8 cellular contexts compared by ENCODE assay signal in genomic region chr18:22170421-22171262, GRCh38. TPM values are rescaled to one million over a fixed set of nuclear protein-coding genes. Genes with fewer than 3 reads are reported as not detected.
A peak's percentile ranks its signal among the peaks of the same experiment; 100 is the strongest.
DNase-seq lines count a peak whose midpoint lies in the region; ATAC-seq lines count a peak whose summit lies in the region.

No MANE protein-coding gene starts in this region.

- H3K27me3 ChIP-seq in duodenal mucosa (ENCODE audit: control insufficient read depth in 1 of 2, insufficient read depth in 2 of 2, low read length in 2 of 2) (peaks cover 18 to 19% of the 10 kb centered on the region in 2 donors), aorta (ENCODE audit: control insufficient read depth in 1 of 2, insufficient read depth in 2 of 2, low read length in 1 of 2) (no peaks in the 10 kb centered on the region)

- intact Hi-C loops in aorta (cut with DNase I): loop anchor here (5.0 kb wide), 3 partner anchors 177 to 542 kb away; no protein-coding TSS in a partner anchor

- DNase-seq in DMS 273 (lab: John Stamatoyannopoulos, UW; ENCODE audit: unreplicated experiment) (peak; percentile 62), DMS 273 treated with DMSO at 0.1 percent for 48 hours (lab: John Stamatoyannopoulos, UW) (no peak), RKO (ENCODE audit: low spot score) (peak; percentile 69), aorta (peak; percentile 77 to 83), NCI-H510A treated with DMSO at 0.1 percent for 48 hours (lab: John Stamatoyannopoulos, UW) (no peak)

- H3K9me3 ChIP-seq in duodenal mucosa (ENCODE audit: control insufficient read depth in 1 of 2, low read length in 2 of 2) (no peaks in the 10 kb centered on the region), mesodermal cell (ENCODE audit: control insufficient read depth, low read length) (no peaks in the 10 kb centered on the region), aorta (ENCODE audit: control insufficient read depth, low read length) (no peaks in the 10 kb centered on the region)

- H3K27ac ChIP-seq in duodenal mucosa (ENCODE audit: low read depth, low read length) (peak overlapping the region; percentile 90), mesodermal cell (ENCODE audit: low read depth, low read length, severe bottlenecking) (peak overlapping the region; percentile 77), aorta (ENCODE audit: low read depth in 1 of 2, low read length in 2 of 2) (peak overlapping the region; percentile 64 to 87)

- H3K4me1 ChIP-seq in duodenal mucosa (ENCODE audit: control insufficient read depth in 1 of 2, insufficient read depth in 2 of 2, low read length in 2 of 2) (no peaks in the 10 kb centered on the region), mesodermal cell (ENCODE audit: control insufficient read depth, insufficient read depth, low read length, poor library complexity, severe bottlenecking) (peaks cover 8% of the 10 kb centered on the region), aorta (ENCODE audit: control insufficient read depth in 1 of 2, insufficient read depth in 2 of 2, low read length in 2 of 2) (no peaks in the 10 kb centered on the region)

- peaks cover 8 to 9% of the 10 kb centered on the region in 2 donors for H3K36me3 ChIP-seq in duodenal mucosa (ENCODE audit: control insufficient read depth in 1 of 2, insufficient read depth in 2 of 2, low read length in 2 of 2)
- H3K36me3 ChIP-seq in mesodermal cell (ENCODE audit: control insufficient read depth, insufficient read depth, low read length): peaks cover 21% of the 10 kb centered on the region
- peaks cover 7 to 9% of the 10 kb centered on the region in 2 donors for H3K36me3 ChIP-seq in aorta (ENCODE audit: control insufficient read depth in 1 of 2, insufficient read depth in 2 of 2, low read length in 1 of 2)

- WGBS in mesodermal cell (ENCODE audit: insufficient coverage in 2 of 2), 2 experiments: 0 to 1% methylated on average over 36 to 39 of the region's 66 CpGs
- 0% methylated on average over 66 of the region's 66 CpGs for WGBS in aorta, 2 donors

- H3K9ac ChIP-seq in duodenal mucosa (ENCODE audit: low read depth in 1 of 2, low read length in 2 of 2): peak overlapping the region; percentile 90 to 91

- ATAC-seq in aorta (ENCODE audit: low FRiP score) (no peak), GM18861 (IDR thresholded peaks at IDR 0.05; ENCODE audit: unreplicated experiment) (no peak)

- peak overlapping the region; percentile 85 to 89 for H3K4me3 ChIP-seq in duodenal mucosa (ENCODE audit: low read depth in 1 of 2, low read length in 2 of 2)
- H3K4me3 ChIP-seq in mesodermal cell (ENCODE audit: extremely low read depth, insufficient read depth, low read length, poor library complexity, severe bottlenecking): peak overlapping the region; percentile 80
- peak overlapping the region; percentile 45 to 85 for H3K4me3 ChIP-seq in aorta (ENCODE audit: low read length in 2 of 2)

RNA-seq across cellular contexts. Expression of gene GATA6, which starts 1.3 kb away (rescaled TPM):
- 25.2 TPM for polyA plus RNA-seq in mesodermal cell (2013, experiment 1 of 2)
- polyA plus RNA-seq in mesodermal cell (2013, experiment 2 of 2): 29.9 TPM
- 10 to 100 TPM; 28.7 to 41.5 TPM for total RNA-seq in aorta
- polyA plus RNA-seq in aorta: 10 to 100 TPM; 16.0 to 32.8 TPM

Comparison
In these comparisons a context has a peak if more than half of its experiments do, and no peak if none do; other contexts are left out.
1. DNase-seq: peak in DMS 273 (single experiment), RKO (single experiment) and aorta (2 of 2); none in DMS 273 treated with DMSO at 0.1 percent for 48 hours (single experiment) and NCI-H510A treated with DMSO at 0.1 percent for 48 hours (single experiment).
2. Peak in every context shown above with its lines, with median percentiles within 50 percentile points of each other: H3K27ac ChIP-seq and H3K4me3 ChIP-seq.